ENCODE assay signal across 12 cellular contexts in the genomic region with DNA sequence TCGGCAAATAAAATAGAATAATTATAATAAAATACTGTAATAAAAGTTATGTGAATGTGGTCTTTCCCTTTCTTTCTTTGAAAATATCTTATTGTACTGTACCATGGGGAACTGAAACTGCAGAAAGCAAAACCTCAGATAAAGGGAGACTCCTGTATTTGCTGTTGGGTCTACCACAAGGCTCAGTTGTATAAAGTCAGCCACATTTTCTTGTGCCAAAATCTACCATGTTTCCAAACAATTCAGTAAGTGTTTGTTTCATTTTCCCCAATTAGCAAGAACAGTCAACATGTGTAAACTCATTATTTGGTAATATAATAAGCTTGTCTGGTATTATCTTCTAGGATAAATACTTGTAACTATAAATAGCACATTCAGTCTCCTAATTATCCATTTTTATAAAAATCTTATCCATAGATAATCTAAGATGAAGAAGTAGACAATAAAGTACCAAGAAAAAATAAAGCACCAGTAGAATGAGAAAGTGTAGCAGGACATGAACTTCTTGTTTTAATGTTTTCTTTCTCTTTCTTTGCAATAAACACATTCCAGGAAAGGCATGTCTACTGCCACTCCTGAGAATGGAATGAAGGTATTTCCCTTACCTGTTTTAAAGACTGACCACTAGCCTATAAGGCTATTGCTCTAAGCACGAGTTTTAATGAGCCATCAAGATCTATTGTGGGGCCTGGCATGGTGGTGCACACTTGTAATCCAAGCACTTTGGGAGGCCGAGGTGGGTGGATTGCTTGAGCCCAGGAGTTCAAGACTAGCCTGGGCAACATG. TPM values are rescaled to one million over a fixed set of nuclear protein-coding genes. Genes with fewer than 3 reads are reported as not detected.
DNase-seq lines count a peak whose midpoint lies in the region; ATAC-seq and TF ChIP-seq lines count a peak whose summit lies in the region.
"Had no signal": no experiment of that assay in that cellular context is flagged by ENCODE, and none has a peak within 500 bp of the region (broad histone marks: within the 10 kb centered on the region; RNA-seq: fewer than 3 reads in every experiment).

No MANE protein-coding gene starts in this region.

- DNase-seq in NB4 (ENCODE audit: low read depth) (peak; percentile 29), smooth muscle cell (lab: John Stamatoyannopoulos, UW; ENCODE audit: unreplicated experiment) (no peak), nephron progenitor cell (no peak), activated gamma-delta T cell treated with Interleukin-2 at 50 U/mL for 16 hours (no peak), vagina (ENCODE audit: extremely low spot score in 2 of 2) (no peak)
- DNase-seq in effector CD4-positive, alpha-beta T cell = no peak
- DNase-seq: NCI-H1105 treated with DMSO at 0.1 percent for 48 hours; stimulated activated naive CD8-positive, alpha-beta T cell treated with anti-CD3 and anti-CD28 coated beads, Interleukin-15, amount 100 ng/mL, for 72 hours had no signal

- H3K4me1 ChIP-seq in smooth muscle cell (ENCODE audit: low read depth) (no peaks in the 10 kb centered on the region), vagina (no peaks in the 10 kb centered on the region)
- H3K4me1 ChIP-seq: right atrium auricular region had no signal

- no peaks in the 10 kb centered on the region for H3F3A ChIP-seq in smooth muscle cell (ENCODE audit: low read depth)

- ATAC-seq in GM19372 (IDR thresholded peaks at IDR 0.05; ENCODE audit: low read depth, unreplicated experiment) (peak; percentile 92), HG02943 (IDR thresholded peaks at IDR 0.05; ENCODE audit: low read depth, unreplicated experiment) (peak; percentile 65)
- ATAC-seq: stimulated activated naive CD8-positive, alpha-beta T cell treated with anti-CD3 and anti-CD28 coated beads, Interleukin-15, amount 100 ng/mL, for 72 hours had no signal

- WGBS in smooth muscle cell (ENCODE audit: low lambda C conversion rate) = 81% methylated on average over 3 of the region's 3 CpGs

- H3K4me1 Mint-ChIP-seq in nephron progenitor cell = no peaks in the 10 kb centered on the region
- H3K4me1 Mint-ChIP-seq: stimulated activated naive CD8-positive, alpha-beta T cell treated with anti-CD3 and anti-CD28 coated beads, Interleukin-15, amount 100 ng/mL, for 72 hours had no signal

- peaks cover 4% of the 10 kb centered on the region for H3K36me3 Mint-ChIP-seq in nephron progenitor cell (ENCODE audit: low read depth)

- no peak overlapping the region for H3K27ac Mint-ChIP-seq in nephron progenitor cell
- H3K27ac Mint-ChIP-seq: stimulated activated naive CD8-positive, alpha-beta T cell treated with anti-CD3 and anti-CD28 coated beads, Interleukin-15, amount 100 ng/mL, for 72 hours had no signal

- H3K27ac ChIP-seq in smooth muscle cell (ENCODE audit: low read depth) (peak overlapping the region; percentile 42), vagina (no peak overlapping the region)
- H3K27ac ChIP-seq: right atrium auricular region, VCaP had no signal

- intact Hi-C loops in vagina (cut with DNase I) = no loop called here

- H3K4me3 Mint-ChIP-seq in nephron progenitor cell = no peak overlapping the region
- H3K4me3 Mint-ChIP-seq: stimulated activated naive CD8-positive, alpha-beta T cell treated with anti-CD3 and anti-CD28 coated beads, Interleukin-15, amount 100 ng/mL, for 72 hours had no signal

- H3K9ac ChIP-seq in smooth muscle cell (ENCODE audit: low read depth) = no peak overlapping the region

- H3K4me2 ChIP-seq in smooth muscle cell = no peak overlapping the region

- no peaks in the 10 kb centered on the region for H4K20me1 ChIP-seq in smooth muscle cell (ENCODE audit: low read depth)

- no peak overlapping the region for H3K4me3 ChIP-seq in NB4 (ENCODE audit: low read depth, low read length)
- H3K4me3 ChIP-seq in smooth muscle cell = no peak overlapping the region
- no peak overlapping the region for H3K4me3 ChIP-seq in vagina
- H3K4me3 ChIP-seq: right atrium auricular region had no signal

- no peaks in the 10 kb centered on the region for H3K36me3 ChIP-seq in smooth muscle cell (ENCODE audit: low read depth)
- no peaks in the 10 kb centered on the region for H3K36me3 ChIP-seq in vagina
- H3K36me3 ChIP-seq: right atrium auricular region had no signal

- no peak overlapping the region for H2AFZ ChIP-seq in smooth muscle cell (ENCODE audit: low read depth)

- TF ChIP-seq CTCF in NB4 (IDR thresholded peaks at IDR 0.05; ENCODE audit: low read depth, low read length) (no peak), smooth muscle cell (IDR thresholded peaks at IDR 0.05; ENCODE audit: borderline replicate concordance, insufficient read depth, poor library complexity, severe bottlenecking) (no peak), nephron progenitor cell (IDR thresholded peaks at IDR 0.05) (no peak), vagina (IDR thresholded peaks at IDR 0.05) (no peak)

- H3K9me3 ChIP-seq in smooth muscle cell (replicated peaks; ENCODE audit: low read depth) (no peaks in the 10 kb centered on the region), vagina (no peaks in the 10 kb centered on the region)
- H3K9me3 ChIP-seq: right atrium auricular region had no signal

- no peaks in the 10 kb centered on the region for H3K27me3 ChIP-seq in smooth muscle cell (ENCODE audit: low read depth)
- H3K27me3 ChIP-seq in vagina = no peaks in the 10 kb centered on the region
- H3K27me3 ChIP-seq: right atrium auricular region had no signal

- H3K79me2 ChIP-seq in smooth muscle cell (ENCODE audit: low read depth) = no peaks in the 10 kb centered on the region

- H3K9me3 Mint-ChIP-seq in nephron progenitor cell = peaks cover 11% of the 10 kb centered on the region
- H3K9me3 Mint-ChIP-seq: stimulated activated naive CD8-positive, alpha-beta T cell treated with anti-CD3 and anti-CD28 coated beads, Interleukin-15, amount 100 ng/mL, for 72 hours had no signal

- no peaks in the 10 kb centered on the region for H3K27me3 Mint-ChIP-seq in nephron progenitor cell (ENCODE audit: low read depth, poor library complexity)

- no peak for TF ChIP-seq POLR2A in NB4 (IDR thresholded peaks at IDR 0.05; ENCODE audit: extremely low read depth, insufficient read length)
- TF ChIP-seq POLR2A in vagina (IDR thresholded peaks at IDR 0.05) = no peak

RNA-seq across cellular contexts. Expression of a gene that starts 15.0 kb away (rescaled TPM):
- total RNA-seq in smooth muscle cell = 16.3 and 17.7 TPM in 2 replicates
- polyA plus RNA-seq in smooth muscle cell = 4.4 and 6.2 TPM in 2 replicates
- total RNA-seq in vagina = 34.4 TPM
